ENCODE assay signal across 28 cellular contexts in the genomic region with DNA sequence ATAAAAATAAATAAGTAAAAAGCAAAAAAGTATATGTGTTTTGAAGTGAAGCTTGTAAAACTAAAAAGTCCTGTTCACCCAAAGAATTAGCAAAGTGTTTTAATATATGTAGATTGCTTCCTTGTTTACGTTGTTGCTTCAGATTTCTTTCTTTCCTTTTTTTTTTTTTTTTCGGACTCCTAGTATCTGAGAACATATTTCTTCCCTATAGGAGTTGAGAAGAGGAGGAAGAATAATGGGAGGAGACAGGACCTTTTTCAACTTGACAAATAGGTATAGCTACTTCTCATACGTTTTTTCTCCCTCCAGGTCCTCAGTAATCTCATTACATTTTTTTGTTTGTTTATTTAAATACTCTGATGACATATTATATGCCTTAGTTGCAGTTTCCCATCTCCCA.
"Had no signal": no experiment of that assay in that cellular context is flagged by ENCODE, and none has a peak within 500 bp of the region (broad histone marks: within the 10 kb centered on the region; RNA-seq: fewer than 3 reads in every experiment).

No MANE protein-coding gene starts in this region.

- H3K9me3 ChIP-seq: left ventricle myocardium inferior, mucosa of descending colon, ovary, prostate gland, stomach, testis, thyroid gland, transverse colon, uterus had no signal

- H3K4me1 ChIP-seq: prostate gland, testis, uterus had no signal

- DNase-seq: hypothalamus; immature natural killer cell; islet precursor cell; left ventricle myocardium inferior; mesendoderm; midbrain; mucosa of descending colon; naive thymus-derived CD4-positive, alpha-beta T cell; ovary; posterior cingulate gyrus; retina; right cardiac atrium; stimulated activated CD4-positive, alpha-beta T cell treated with anti-CD3 and anti-CD28 coated beads, Interleukin-12 subunit alpha, Interleukin-12 subunit beta, amount 100 ng/mL, for 4 hours; stimulated activated CD4-positive, alpha-beta T cell treated with anti-CD3 and anti-CD28 coated beads, Interleukin-15, amount 100 ng/mL, for 24 hours; stimulated activated CD4-positive, alpha-beta T cell treated with anti-CD3 and anti-CD28 coated beads, Interleukin-2, amount 100 ng/mL, for 24 hours; stimulated activated CD4-positive, alpha-beta T cell treated with anti-CD3 and anti-CD28 coated beads, Interleukin-4, amount 100 ng/mL, for 1 hour; stimulated activated naive B cell treated with anti-CD40 and anti-IgM and Interleukin-4, amounts not matched to agents 10 μg/mL and 1 μg/mL and 100 μg/mL, for 72 hours; stimulated activated naive CD8-positive, alpha-beta T cell treated with anti-CD3 and anti-CD28 coated beads, Interleukin-15, Interleukin-2, amounts not matched to agents 100 U/mL and 50 U/mL, for 24 hours; stomach; testis; thyroid gland; transverse colon; uterus had no signal

- H3K4me3 Mint-ChIP-seq: immature natural killer cell; naive thymus-derived CD4-positive, alpha-beta T cell; natural killer cell treated with Interleukin-12 subunit alpha and Interleukin-12 subunit beta and Interleukin-15 and Interleukin-18, amount 100 ng/mL, for 72 hours; stimulated activated naive B cell treated with anti-CD40 and anti-IgM and Interleukin-4, amounts not matched to agents 10 μg/mL and 1 μg/mL and 100 μg/mL, for 72 hours had no signal

- H3K27me3 Mint-ChIP-seq: naive thymus-derived CD4-positive, alpha-beta T cell; natural killer cell treated with Interleukin-12 subunit alpha and Interleukin-12 subunit beta and Interleukin-15 and Interleukin-18, amount 100 ng/mL, for 72 hours; stimulated activated naive B cell treated with anti-CD40 and anti-IgM and Interleukin-4, amounts not matched to agents 10 μg/mL and 1 μg/mL and 100 μg/mL, for 72 hours had no signal

- H3K36me3 Mint-ChIP-seq: natural killer cell treated with Interleukin-12 subunit alpha and Interleukin-12 subunit beta and Interleukin-15 and Interleukin-18, amount 100 ng/mL, for 72 hours had no signal

- H3K4me3 ChIP-seq: left ventricle myocardium inferior, lung, mucosa of descending colon, ovary, prostate gland, skin epidermis, stomach, testis, thyroid gland, transverse colon, uterus had no signal

- H3K27ac Mint-ChIP-seq: immature natural killer cell; naive thymus-derived CD4-positive, alpha-beta T cell; natural killer cell treated with Interleukin-12 subunit alpha and Interleukin-12 subunit beta and Interleukin-15 and Interleukin-18, amount 100 ng/mL, for 72 hours; stimulated activated naive B cell treated with anti-CD40 and anti-IgM and Interleukin-4, amounts not matched to agents 10 μg/mL and 1 μg/mL and 100 μg/mL, for 72 hours had no signal

- H3K27ac ChIP-seq: left ventricle myocardium inferior, ovary, prostate gland, skin epidermis, stomach, testis, thyroid gland, transverse colon, uterus had no signal

- H3K27me3 ChIP-seq: ovary, stomach, testis, thyroid gland, transverse colon, uterus had no signal

- H3K9me3 Mint-ChIP-seq: immature natural killer cell; naive thymus-derived CD4-positive, alpha-beta T cell; natural killer cell treated with Interleukin-12 subunit alpha and Interleukin-12 subunit beta and Interleukin-15 and Interleukin-18, amount 100 ng/mL, for 72 hours; stimulated activated naive B cell treated with anti-CD40 and anti-IgM and Interleukin-4, amounts not matched to agents 10 μg/mL and 1 μg/mL and 100 μg/mL, for 72 hours had no signal

- ATAC-seq: mucosa of descending colon; naive thymus-derived CD4-positive, alpha-beta T cell; natural killer cell treated with Interleukin-12 subunit alpha and Interleukin-12 subunit beta and Interleukin-15 and Interleukin-18, amount 100 ng/mL, for 72 hours; right cardiac atrium; sciatic nerve; stimulated activated naive B cell treated with anti-CD40 and anti-IgM and Interleukin-4, amounts not matched to agents 10 μg/mL and 1 μg/mL and 100 μg/mL, for 72 hours; stimulated activated naive CD8-positive, alpha-beta T cell treated with anti-CD3 and anti-CD28 coated beads, Interleukin-15, Interleukin-2, amounts not matched to agents 100 U/mL and 50 U/mL, for 24 hours had no signal

- H3K36me3 ChIP-seq: left ventricle myocardium inferior, ovary, prostate gland, stomach, thyroid gland, transverse colon, uterus had no signal
